9 cellular contexts compared by ENCODE assay signal in genomic region chr6:14542670-14543366, GRCh38.
DNase-seq lines count a peak whose midpoint lies in the region; ATAC-seq and TF ChIP-seq lines count a peak whose summit lies in the region.
"Had no signal": no experiment of that assay in that cellular context is flagged by ENCODE, and none has a peak within 500 bp of the region (broad histone marks: within the 10 kb centered on the region; RNA-seq: fewer than 3 reads in every experiment).

No MANE protein-coding gene starts in this region.

- H3K9ac ChIP-seq in HCT116 (ENCODE audit: low read length): no peak overlapping the region

- DNase-seq in DMS79 (lab: John Stamatoyannopoulos, UW) (peak; percentile 58), HCT116 (ENCODE audit: low read depth, low spot score) (peak; percentile 29), RWPE1 (ENCODE audit: low spot score) (peak; percentile 48), dedifferentiated amniotic fluid mesenchymal stem cell (ENCODE audit: extremely low spot score) (peak; percentile 60), left ventricle myocardium superior (no peak), left colon (no peak), SIG-M5 treated with dmso at 0.1 percent for 504 hours (lab: John Stamatoyannopoulos, UW; ENCODE audit: unreplicated experiment) (no peak)
- DNase-seq in stimulated activated CD4-positive, alpha-beta T cell treated with anti-CD3 and anti-CD28 coated beads, TNF-alpha, amount 100 ng/mL, for 4 hours (ENCODE audit: low read depth in 3 of 3): peak; percentile 36 to 56 (median 40)

- H3K4me3 ChIP-seq in HCT116 (replicated peaks in 1 of 2; ENCODE audit: low read depth in 1 of 2, low read length in 2 of 2): no peak overlapping the region

- TF ChIP-seq RAD21 in HCT116 (IDR thresholded peaks at IDR 0.05; ENCODE audit: low read depth): no peak

- TF ChIP-seq POLR2A in HCT116 (IDR thresholded peaks at IDR 0.05; ENCODE audit: borderline replicate concordance, extremely low read depth, insufficient read depth, insufficient read length): no peak

- POLR2A ChIA-PET in HCT116 (lab: Charles Lee): no interaction called here
- POLR2A ChIA-PET in RWPE1 (lab: Yijun Ruan, JAX; ENCODE audit: low non-redundant PET): interaction anchor here (0.5 kb wide), 1 partner anchor 25 kb away, joined by 3 read pairs; no protein-coding TSS in a partner anchor

- H3K79me2 ChIP-seq in HCT116 (ENCODE audit: insufficient read depth, low read length): no peaks in the 10 kb centered on the region

- intact Hi-C loops in HCT116 (cut with micrococcal nuclease): no loop called here
- intact Hi-C loops in left ventricle myocardium superior (cut with micrococcal nuclease): no loop called here
- intact Hi-C loops in left colon (cut with DNase I, micrococcal nuclease): no loop called here

- H4K20me1 ChIP-seq in HCT116 (ENCODE audit: insufficient read depth): no peaks in the 10 kb centered on the region

- peaks cover 2 to 23% of the 10 kb centered on the region in 2 experiments; a peak in 3 of 4 replicates for H3K4me1 ChIP-seq in HCT116 (ENCODE audit: control insufficient read depth in 1 of 2, insufficient read depth in 2 of 2, low read length in 2 of 2)

- H3K27ac ChIP-seq in HCT116 (ENCODE audit: low read depth, low read length) (no peak overlapping the region), RWPE1 (no peak overlapping the region)
- H3K27ac ChIP-seq: HL-60 had no signal

- H3K27me3 ChIP-seq in HCT116 (ENCODE audit: insufficient read depth, low read length): no peaks in the 10 kb centered on the region

- no peak overlapping the region for H2AFZ ChIP-seq in HCT116 (ENCODE audit: low read depth, low read length, poor library complexity, severe bottlenecking)

- CTCF ChIA-PET in HCT116 (lab: Charles Lee) (no interaction called here), RWPE1 (lab: Yijun Ruan, JAX) (interaction anchor here (0.7 kb wide), 1 partner anchor 129 kb away, joined by 3 read pairs; no protein-coding TSS in a partner anchor)

- H3K9me3 ChIP-seq in HCT116 (ENCODE audit: control insufficient read depth in 1 of 2, insufficient read depth in 1 of 2, low read depth in 1 of 2, low read length in 2 of 2): no peaks in the 10 kb centered on the region

- H3K36me3 ChIP-seq in HCT116 (ENCODE audit: control insufficient read depth in 1 of 2, insufficient read depth in 2 of 2, low read length in 2 of 2): no peaks in the 10 kb centered on the region

- ATAC-seq in HCT116 (peak; percentile 88), left ventricle myocardium superior (no peak), left colon (no peak)

- TF ChIP-seq CTCF in HCT116 (IDR thresholded peaks at IDR 0.05 in 2 of 3, conservative IDR thresholded peaks at IDR 0.05 in 1 of 3; ENCODE audit: borderline replicate concordance in 1 of 3, insufficient read depth in 1 of 3, low read depth in 2 of 3, low read length in 2 of 3) (no peak), RWPE1 (conservative IDR thresholded peaks at IDR 0.05; ENCODE audit: low read depth) (no peak)

- BruUV-seq in HCT116 (replicated peaks; lab: Mats Ljungman, UMichigan): no TSS peak

- RAD21 ChIA-PET in HCT116 (lab: Charles Lee; ENCODE audit: low non-redundant PET in 1 of 2, low total read pairs in 2 of 2, uncharacterized antibody in 2 of 2, unreplicated experiment in 2 of 2): interaction anchor here in 1 of 2 experiments (0.6 kb wide), 1 partner anchor 22 kb away, joined by 3 read pairs; no protein-coding TSS in a partner anchor

- no peaks in the 10 kb centered on the region; the same call in 1 of the 2 replicates for H3K9me2 ChIP-seq in HCT116 (ENCODE audit: insufficient read depth)

- peak overlapping the region; percentile 51 for H3K4me2 ChIP-seq in HCT116 (ENCODE audit: low read length)

TF ChIP-seq in HCT116, 20 proteins besides CTCF, POLR2A, EP300 and RAD21:
- TF ChIP-seq REST (IDR thresholded peaks at IDR 0.05; ENCODE audit: low read depth) (no peak), ZNF274 (IDR thresholded peaks at IDR 0.05; ENCODE audit: low read depth, low read length) (no peak), ELF1 (IDR thresholded peaks at IDR 0.05; ENCODE audit: borderline replicate concordance, low read depth) (no peak), CEBPB (IDR thresholded peaks at IDR 0.05; ENCODE audit: low read depth) (no peak), CBX3 (IDR thresholded peaks at IDR 0.05; ENCODE audit: low read depth) (0 out of 2 replicates have a peak, but pooled peaks have one; percentile 10), EGR1 (IDR thresholded peaks at IDR 0.05; ENCODE audit: low read depth) (peak; percentile 82), YY1 (IDR thresholded peaks at IDR 0.05; ENCODE audit: extremely low read depth, insufficient replicate concordance, low read depth, low read length) (no peak), SP1 (IDR thresholded peaks at IDR 0.05; ENCODE audit: low read depth) (no peak), FOSL1 (IDR thresholded peaks at IDR 0.05; ENCODE audit: low read depth) (0 out of 2 replicates have a peak, but pooled peaks have one; percentile 36), ZFX (IDR thresholded peaks at IDR 0.05) (no peak), POLR2AphosphoS5 (IDR thresholded peaks at IDR 0.05; ENCODE audit: low read depth, low read length) (no peak), TCF7L2 (IDR thresholded peaks at IDR 0.05; ENCODE audit: borderline replicate concordance, extremely low read depth, insufficient read depth, insufficient read length) (no peak), JUND (IDR thresholded peaks at IDR 0.05) (peak; percentile 53), EZH2phosphoT487 (IDR thresholded peaks at IDR 0.05; ENCODE audit: borderline replicate concordance) (no peak)
- TF ChIP-seq, protein P1, sequence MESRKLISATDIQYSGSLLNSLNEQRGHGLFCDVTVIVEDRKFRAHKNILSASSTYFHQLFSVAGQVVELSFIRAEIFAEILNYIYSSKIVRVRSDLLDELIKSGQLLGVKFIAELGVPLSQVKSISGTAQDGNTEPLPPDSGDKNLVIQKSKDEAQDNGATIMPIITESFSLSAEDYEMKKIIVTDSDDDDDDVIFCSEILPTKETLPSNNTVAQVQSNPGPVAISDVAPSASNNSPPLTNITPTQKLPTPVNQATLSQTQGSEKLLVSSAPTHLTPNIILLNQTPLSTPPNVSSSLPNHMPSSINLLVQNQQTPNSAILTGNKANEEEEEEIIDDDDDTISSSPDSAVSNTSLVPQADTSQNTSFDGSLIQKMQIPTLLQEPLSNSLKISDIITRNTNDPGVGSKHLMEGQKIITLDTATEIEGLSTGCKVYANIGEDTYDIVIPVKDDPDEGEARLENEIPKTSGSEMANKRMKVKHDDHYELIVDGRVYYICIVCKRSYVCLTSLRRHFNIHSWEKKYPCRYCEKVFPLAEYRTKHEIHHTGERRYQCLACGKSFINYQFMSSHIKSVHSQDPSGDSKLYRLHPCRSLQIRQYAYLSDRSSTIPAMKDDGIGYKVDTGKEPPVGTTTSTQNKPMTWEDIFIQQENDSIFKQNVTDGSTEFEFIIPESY (IDR thresholded peaks at IDR 0.05; ENCODE audit: extremely low read depth, insufficient replicate concordance, low read length): no peak
- TF ChIP-seq, protein P2, sequence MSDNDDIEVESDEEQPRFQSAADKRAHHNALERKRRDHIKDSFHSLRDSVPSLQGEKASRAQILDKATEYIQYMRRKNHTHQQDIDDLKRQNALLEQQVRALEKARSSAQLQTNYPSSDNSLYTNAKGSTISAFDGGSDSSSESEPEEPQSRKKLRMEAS (IDR thresholded peaks at IDR 0.05): no peak
TF ChIP-seq in HCT116: peak in this region for 4.

Comparison
In these comparisons a context has a peak if more than half of its experiments do, and no peak if none do; other contexts are left out.
1. DNase-seq: peak in DMS79 (single experiment), HCT116 (single experiment), RWPE1 (single experiment), dedifferentiated amniotic fluid mesenchymal stem cell (single experiment) and stimulated activated CD4-positive, alpha-beta T cell treated with anti-CD3 and anti-CD28 coated beads, TNF-alpha, amount 100 ng/mL, for 4 hours (3 of 3); none in left ventricle myocardium superior (single experiment), left colon (0 of 2) and SIG-M5 treated with dmso at 0.1 percent for 504 hours (single experiment).